In genomic region chr6:108689279-108690161, GRCh38 we compare ENCODE assay signal across 10 cellular contexts.
DNase-seq lines count a peak whose midpoint lies in the region; ATAC-seq and TF ChIP-seq lines count a peak whose summit lies in the region.
"Had no signal": no experiment of that assay in that cellular context is flagged by ENCODE, and none has a peak within 500 bp of the region (broad histone marks: within the 10 kb centered on the region; RNA-seq: fewer than 3 reads in every experiment).

No MANE protein-coding gene starts in this region.

- ATAC-seq in activated naive CD4-positive, alpha-beta T cell treated with anti-CD3 and anti-CD28 coated beads, Interleukin-2, amount 50 U/mL, for 72 hours = no peak
- no peak for ATAC-seq in HG02798 (IDR thresholded peaks at IDR 0.05; ENCODE audit: poor library complexity, unreplicated experiment)
- ATAC-seq in stimulated activated naive B cell treated with anti-CD40 and anti-IgM and Interleukin-4, amounts not matched to agents 10 μg/mL and 1 μg/mL and 100 μg/mL, for 72 hours (replicated peaks) = no peak
- no peak for ATAC-seq in GM19328 (IDR thresholded peaks at IDR 0.05; ENCODE audit: unreplicated experiment)

- no peak overlapping the region for H3K4me3 Mint-ChIP-seq in endodermal cell
- no peak overlapping the region for H3K4me3 Mint-ChIP-seq in stimulated activated naive B cell treated with anti-CD40 and anti-IgM and Interleukin-4, amounts not matched to agents 10 μg/mL and 1 μg/mL and 100 μg/mL, for 72 hours
- H3K4me3 Mint-ChIP-seq: CD4-positive, alpha-beta memory T cell had no signal

- peak overlapping the region; percentile 39; the same call in 1 of the 2 replicates for H3K27ac ChIP-seq in MM.1S (ENCODE audit: low read length)
- H3K27ac ChIP-seq in endodermal cell (ENCODE audit: low read depth, low read length) = no peak overlapping the region

- TF ChIP-seq CTCF in MM.1S (IDR thresholded peaks at IDR 0.05; ENCODE audit: low read length) (no peak), endodermal cell (conservative IDR thresholded peaks at IDR 0.05) (no peak)

- peaks cover 48% of the 10 kb centered on the region for H3K79me2 ChIP-seq in MM.1S (ENCODE audit: low read length)

- no peaks in the 10 kb centered on the region for H3K27me3 Mint-ChIP-seq in endodermal cell (ENCODE audit: insufficient read depth)
- H3K27me3 Mint-ChIP-seq in stimulated activated naive B cell treated with anti-CD40 and anti-IgM and Interleukin-4, amounts not matched to agents 10 μg/mL and 1 μg/mL and 100 μg/mL, for 72 hours = no peaks in the 10 kb centered on the region
- H3K27me3 Mint-ChIP-seq: CD4-positive, alpha-beta memory T cell had no signal

- no peaks in the 10 kb centered on the region for H3K27me3 ChIP-seq in MM.1S (replicated peaks; ENCODE audit: insufficient read depth, low read length)
- no peaks in the 10 kb centered on the region for H3K27me3 ChIP-seq in endodermal cell (ENCODE audit: control insufficient read depth, insufficient read depth, low read length, poor library complexity, severe bottlenecking)

- no peaks in the 10 kb centered on the region for H4K20me1 ChIP-seq in MM.1S (ENCODE audit: insufficient read depth, low read length)

- H3K9ac ChIP-seq in MM.1S (ENCODE audit: low read length) = no peak overlapping the region
- no peak overlapping the region for H3K9ac ChIP-seq in endodermal cell (ENCODE audit: extremely low read depth, low read length, poor library complexity, severe bottlenecking)

- DNase-seq in ACHN (peak; percentile 70), MM.1S (no peak), endodermal cell (peak; percentile 35), midbrain (lab: John Stamatoyannopoulos, UW) (peak; percentile 72)
- no peak for DNase-seq in activated naive CD4-positive, alpha-beta T cell treated with anti-CD3 and anti-CD28 coated beads, Interleukin-2, amount 50 U/mL, for 72 hours (ENCODE audit: low spot score in 2 of 2)
- DNase-seq in stimulated activated naive B cell treated with anti-CD40 and anti-IgM and Interleukin-4, amounts not matched to agents 10 μg/mL and 1 μg/mL and 100 μg/mL, for 72 hours = no peak
- DNase-seq: activated CD4-positive, CD25-positive, alpha-beta regulatory T cell had no signal

- WGBS in endodermal cell (ENCODE audit: insufficient coverage in 1 of 2, insufficient read length in 1 of 2), 2 experiments = 90 to 98% methylated on average over 9 to 15 of the region's 15 CpGs

- no peak overlapping the region for H3K27ac Mint-ChIP-seq in endodermal cell
- no peak overlapping the region for H3K27ac Mint-ChIP-seq in activated naive CD4-positive, alpha-beta T cell treated with anti-CD3 and anti-CD28 coated beads, Interleukin-2, amount 50 U/mL, for 72 hours
- no peak overlapping the region for H3K27ac Mint-ChIP-seq in stimulated activated naive B cell treated with anti-CD40 and anti-IgM and Interleukin-4, amounts not matched to agents 10 μg/mL and 1 μg/mL and 100 μg/mL, for 72 hours

- H3F3A ChIP-seq in MM.1S (ENCODE audit: insufficient read depth, low read length) = peaks cover 63% of the 10 kb centered on the region

- peaks cover 60% of the 10 kb centered on the region for H3K4me1 ChIP-seq in MM.1S (ENCODE audit: low read length)
- no peaks in the 10 kb centered on the region for H3K4me1 ChIP-seq in endodermal cell (ENCODE audit: control insufficient read depth, insufficient read depth, low read length)

- H3K9me2 ChIP-seq in MM.1S (replicated peaks; ENCODE audit: insufficient read depth, low read length) = no peaks in the 10 kb centered on the region

- no peak overlapping the region for H3K4me2 ChIP-seq in MM.1S (ENCODE audit: low read depth, low read length)

- H3K4me3 ChIP-seq in MM.1S (ENCODE audit: low read length) = no peak overlapping the region
- H3K4me3 ChIP-seq in endodermal cell (ENCODE audit: low read length) = no peak overlapping the region

- in situ Hi-C loops in ACHN (cut with HindIII; ENCODE audit: low pct_ligation_motif_present, low pct_unique_long_range_greater_than_20kb, low sequenced_read_pairs) = no loop called here

- H3K36me3 ChIP-seq in MM.1S (replicated peaks; ENCODE audit: insufficient read depth, low read length) (peaks cover 8% of the 10 kb centered on the region; the same call in 1 of the 2 replicates), endodermal cell (ENCODE audit: control insufficient read depth, insufficient read depth, low read length) (no peaks in the 10 kb centered on the region)

- peaks cover 11% of the 10 kb centered on the region for H3K36me3 Mint-ChIP-seq in endodermal cell (ENCODE audit: low read depth)
- no peaks in the 10 kb centered on the region for H3K36me3 Mint-ChIP-seq in activated naive CD4-positive, alpha-beta T cell treated with anti-CD3 and anti-CD28 coated beads, Interleukin-2, amount 50 U/mL, for 72 hours
- H3K36me3 Mint-ChIP-seq in stimulated activated naive B cell treated with anti-CD40 and anti-IgM and Interleukin-4, amounts not matched to agents 10 μg/mL and 1 μg/mL and 100 μg/mL, for 72 hours = peaks cover 9 to 19% of the 10 kb centered on the region in 2 donors

- H3K4me1 Mint-ChIP-seq in endodermal cell = peaks cover 8% of the 10 kb centered on the region
- H3K4me1 Mint-ChIP-seq in stimulated activated naive B cell treated with anti-CD40 and anti-IgM and Interleukin-4, amounts not matched to agents 10 μg/mL and 1 μg/mL and 100 μg/mL, for 72 hours = peaks cover 7 to 9% of the 10 kb centered on the region in 2 donors

- H3K9me3 ChIP-seq in MM.1S (replicated peaks; ENCODE audit: insufficient read depth, low read length) = no peaks in the 10 kb centered on the region
- no peaks in the 10 kb centered on the region for H3K9me3 ChIP-seq in endodermal cell (ENCODE audit: control insufficient read depth, low read length)

- H3K9me3 Mint-ChIP-seq in endodermal cell = no peaks in the 10 kb centered on the region
- H3K9me3 Mint-ChIP-seq in activated naive CD4-positive, alpha-beta T cell treated with anti-CD3 and anti-CD28 coated beads, Interleukin-2, amount 50 U/mL, for 72 hours = no peaks in the 10 kb centered on the region
- no peaks in the 10 kb centered on the region for H3K9me3 Mint-ChIP-seq in stimulated activated naive B cell treated with anti-CD40 and anti-IgM and Interleukin-4, amounts not matched to agents 10 μg/mL and 1 μg/mL and 100 μg/mL, for 72 hours
- H3K9me3 Mint-ChIP-seq: CD4-positive, alpha-beta memory T cell had no signal

- H2AFZ ChIP-seq in MM.1S (ENCODE audit: low read length) = no peak overlapping the region

Comparison
In these comparisons a context has a peak if more than half of its experiments do, and no peak if none do; other contexts are left out.
1. DNase-seq: peak in ACHN (single experiment), endodermal cell (single experiment) and midbrain (single experiment); none in MM.1S (single experiment), activated naive CD4-positive, alpha-beta T cell treated with anti-CD3 and anti-CD28 coated beads, Interleukin-2, amount 50 U/mL, for 72 hours (0 of 2) and stimulated activated naive B cell treated with anti-CD40 and anti-IgM and Interleukin-4, amounts not matched to agents 10 μg/mL and 1 μg/mL and 100 μg/mL, for 72 hours (single experiment).